ENCODE assay signal across 11 cellular contexts in the genomic region with DNA sequence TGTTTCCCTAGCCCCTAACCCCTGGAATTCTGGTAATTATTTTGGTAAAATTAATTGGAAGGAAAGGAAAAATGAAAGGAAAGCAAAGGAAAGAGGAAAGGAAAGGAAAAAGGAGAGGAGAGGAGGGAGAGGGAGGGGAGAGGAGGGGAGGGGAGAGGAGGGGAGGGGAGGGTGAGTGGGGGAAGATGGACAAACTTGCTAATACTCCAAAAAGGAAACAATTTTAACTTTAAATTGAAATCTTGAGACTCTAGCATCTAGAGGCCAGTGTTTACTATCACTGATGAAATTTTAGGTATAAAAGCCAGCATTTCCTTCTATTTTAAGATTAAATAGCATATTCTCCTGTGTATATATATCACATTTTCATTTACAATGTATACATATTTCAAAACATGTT.
"Had no signal": no experiment of that assay in that cellular context is flagged by ENCODE, and none has a peak within 500 bp of the region (broad histone marks: within the 10 kb centered on the region; RNA-seq: fewer than 3 reads in every experiment).

No MANE protein-coding gene starts in this region.

- H3K4me1 ChIP-seq: HAP-1 had no signal

- H3K36me3 ChIP-seq: HAP-1 had no signal

- H3K4me2 ChIP-seq: GM23338 had no signal

- H3K27ac ChIP-seq: GM23248 had no signal

- H3K4me3 ChIP-seq: GM23248, GM23338, HAP-1 had no signal

- H3K9ac ChIP-seq: GM23248 had no signal

- FAIRE-seq: H1, H54 had no signal

- DNase-seq: GM23248, GOT3, H7, H9, HCEC 1CT, HFFc6 had no signal

- H3K9me3 ChIP-seq: HAP-1 had no signal

- H2AFZ ChIP-seq: GM23248, GM23338 had no signal

- ATAC-seq: GM23338, HCT116 had no signal
